ENCODE assay signal across 12 cellular contexts in genomic region chr17:44121206-44121605, GRCh38. TPM values are rescaled to one million over a fixed set of nuclear protein-coding genes. Genes with fewer than 3 reads are reported as not detected.
DNase-seq lines count a peak whose midpoint lies in the region; ATAC-seq and TF ChIP-seq lines count a peak whose summit lies in the region.
"Had no signal": no experiment of that assay in that cellular context is flagged by ENCODE, and none has a peak within 500 bp of the region (broad histone marks: within the 10 kb centered on the region; RNA-seq: fewer than 3 reads in every experiment).

No MANE protein-coding gene starts in this region.

- peak overlapping the region; percentile 7 to 96 (median 19) for H3K9ac ChIP-seq in skeletal muscle tissue (ENCODE audit: low read depth in 1 of 3, low read length in 3 of 3)

- H3K27me3 ChIP-seq in gastroesophageal sphincter (no peaks in the 10 kb centered on the region), skeletal muscle tissue (ENCODE audit: control insufficient read depth in 3 of 3, insufficient read depth in 3 of 3, low read length in 3 of 3) (no peaks in the 10 kb centered on the region), left lung (no peaks in the 10 kb centered on the region)
- H3K27me3 ChIP-seq: spleen had no signal

- TF ChIP-seq CTCF in gastroesophageal sphincter (IDR thresholded peaks at IDR 0.05): no peak
- no peak for TF ChIP-seq CTCF in left lung (IDR thresholded peaks at IDR 0.05)

- DNase-seq in DMS 273 (lab: John Stamatoyannopoulos, UW; ENCODE audit: unreplicated experiment) (peak; percentile 75), DMS 273 treated with DMSO at 0.1 percent for 48 hours (lab: John Stamatoyannopoulos, UW) (no peak), NCI-H82 treated with DMSO at 0.1 percent for 48 hours (lab: John Stamatoyannopoulos, UW; ENCODE audit: unreplicated experiment) (peak; percentile 46), left lung (no peak), kidney glomerular epithelial cell (lab: John Stamatoyannopoulos, UW) (no peak)
- DNase-seq: foreskin fibroblast, GDM1, spleen had no signal

- peaks cover 0 to 17% of the 10 kb centered on the region in 2 donors for H3K36me3 ChIP-seq in gastroesophageal sphincter
- peaks cover 9 to 13% (median 10%) of the 10 kb centered on the region in 3 donors for H3K36me3 ChIP-seq in skeletal muscle tissue (ENCODE audit: control insufficient read depth in 3 of 3, insufficient read depth in 3 of 3, low read length in 3 of 3)
- H3K36me3 ChIP-seq in left lung: no peaks in the 10 kb centered on the region

- WGBS in gastroesophageal sphincter (ENCODE audit: low coverage in 1 of 2), 2 donors: 0 to 45% methylated on average over 2 of the region's 5 CpGs

- H3K4me1 ChIP-seq in gastroesophageal sphincter (peaks cover 0 to 74% (median 32%) of the 10 kb centered on the region in 3 donors), skeletal muscle tissue (ENCODE audit: control insufficient read depth in 3 of 3, insufficient read depth in 3 of 3, low read length in 3 of 3) (peaks cover 65 to 72% (median 66%) of the 10 kb centered on the region in 3 donors), left lung (peaks cover 5 to 46% of the 10 kb centered on the region in 2 donors)

- H3K27ac ChIP-seq in gastroesophageal sphincter (peak overlapping the region in 3 of 4 donors; percentile 96 to 99 (median 98)), skeletal muscle tissue (ENCODE audit: low read depth, low read length) (peak overlapping the region; percentile 94), left lung (no peak overlapping the region)
- H3K27ac ChIP-seq: 22Rv1 had no signal

- no peak for TF ChIP-seq POLR2A in gastroesophageal sphincter (IDR thresholded peaks at IDR 0.05)

- ATAC-seq in gastroesophageal sphincter (no peak), left lung (no peak), HG02798 (IDR thresholded peaks at IDR 0.05; ENCODE audit: poor library complexity, unreplicated experiment) (no peak)

- no peaks in the 10 kb centered on the region for H3K9me3 ChIP-seq in gastroesophageal sphincter
- H3K9me3 ChIP-seq in skeletal muscle tissue (ENCODE audit: control insufficient read depth in 3 of 3, low read length in 3 of 3): no peaks in the 10 kb centered on the region
- H3K9me3 ChIP-seq in left lung: no peaks in the 10 kb centered on the region
- H3K9me3 ChIP-seq: spleen had no signal

- peak overlapping the region in 1 of 2 donors; percentile 100 for H3K4me3 ChIP-seq in gastroesophageal sphincter
- peak overlapping the region; percentile 29 to 97 (median 68) for H3K4me3 ChIP-seq in skeletal muscle tissue (ENCODE audit: low read length in 3 of 3)
- H3K4me3 ChIP-seq in left lung: no peak overlapping the region

- no peak for TF ChIP-seq EP300 in gastroesophageal sphincter (IDR thresholded peaks at IDR 0.05)

- intact Hi-C loops in left lung (cut with DNase I): no loop called here

RNA-seq across cellular contexts. Expression of gene HDAC5, which starts 2.2 kb away (rescaled TPM):
- total RNA-seq in gastroesophageal sphincter: 100 to 1,000 TPM in 2 of 4 donors, 10 to 100 TPM in 2; 78.1 to 152 (median 112) TPM
- total RNA-seq in skeletal muscle tissue: 44.4 TPM
- 10 to 100 TPM; 28.0 to 43.5 TPM for total RNA-seq in left lung

RNA-seq across cellular contexts. Expression of gene HROB, which starts 20.5 kb away (rescaled TPM):
- 1 to 10 TPM in 2 of 4 donors, under 1 TPM in 1, not detected in 1; 0.81 to 1.5 (median 1.3) TPM for total RNA-seq in gastroesophageal sphincter
- total RNA-seq in skeletal muscle tissue: 1.0 TPM
- 1 to 10 TPM; 2.3 to 2.7 TPM for total RNA-seq in left lung

RNA-seq across cellular contexts. Expression of gene ASB16, which starts 49.3 kb away (rescaled TPM):
- 1 to 10 TPM; 1.8 to 6.9 (median 3.9) TPM for total RNA-seq in gastroesophageal sphincter
- 4.7 TPM for total RNA-seq in skeletal muscle tissue
- total RNA-seq in left lung: not detected

RNA-seq across cellular contexts. Expression of gene G6PC3, which starts 50.7 kb away (rescaled TPM):
- total RNA-seq in gastroesophageal sphincter (10 to 100 TPM; 22.1 to 27.5 (median 26.2) TPM), skeletal muscle tissue (13.0 TPM), left lung (10 to 100 TPM; 47.4 to 62.6 TPM)

RNA-seq across cellular contexts. Expression of gene LSM12, which starts 54.7 kb away (rescaled TPM):
- total RNA-seq in gastroesophageal sphincter (10 to 100 TPM; 33.3 to 53.0 (median 41.1) TPM), skeletal muscle tissue (13.6 TPM), left lung (10 to 100 TPM; 47.6 to 53.2 TPM)

Comparison
In these comparisons a context has a peak if more than half of its experiments do, and no peak if none do; other contexts are left out.
1. DNase-seq: peak in DMS 273 (single experiment) and NCI-H82 treated with DMSO at 0.1 percent for 48 hours (single experiment); none in DMS 273 treated with DMSO at 0.1 percent for 48 hours (single experiment), left lung (0 of 2) and kidney glomerular epithelial cell (single experiment).
2. H3K27ac ChIP-seq: peak in gastroesophageal sphincter (3 of 4) and skeletal muscle tissue (single experiment); none in left lung (0 of 2).
3. H3K4me3 ChIP-seq: peak in skeletal muscle tissue (3 of 3); none in left lung (0 of 2).